ENCODE assay signal across 16 cellular contexts in genomic region chr1:178011864-178012476, GRCh38. TPM values are rescaled to one million over a fixed set of nuclear protein-coding genes. Genes with fewer than 3 reads are reported as not detected.
"Had no signal": no experiment of that assay in that cellular context is flagged by ENCODE, and none has a peak within 500 bp of the region (broad histone marks: within the 10 kb centered on the region; RNA-seq: fewer than 3 reads in every experiment).

No MANE protein-coding gene starts in this region.

- FAIRE-seq: small intestine, urothelium cell line had no signal

- ATAC-seq: effector memory CD8-positive, alpha-beta T cell; naive thymus-derived CD4-positive, alpha-beta T cell had no signal

- H3K4me3 Mint-ChIP-seq: dendritic cell treated with granulocyte-macrophage colony-stimulating factor and Interleukin-4, amounts not matched to agents 40 ng/mL and 50 ng/mL, for 4 days; effector memory CD8-positive, alpha-beta T cell; naive thymus-derived CD4-positive, alpha-beta T cell; nephron progenitor cell had no signal

- H3K79me2 ChIP-seq: parathyroid adenoma had no signal

- H3K27ac ChIP-seq: parathyroid adenoma, prostate gland, right lobe of liver had no signal

- H3K9ac ChIP-seq: parathyroid adenoma had no signal

- DNase-seq: effector memory CD8-positive, alpha-beta T cell; foreskin melanocyte; hippocampal formation; naive thymus-derived CD4-positive, alpha-beta T cell; nephron progenitor cell; retina; right lobe of liver; small intestine; stimulated activated CD4-positive, alpha-beta T cell treated with anti-CD3 and anti-CD28 coated beads, Interleukin-12 subunit alpha, Interleukin-12 subunit beta, amount 100 ng/mL, for 4 hours; stimulated activated naive CD4-positive, alpha-beta T cell treated with Interleukin-2 at 50 U/mL for 16 hours had no signal

- H3K36me3 ChIP-seq: prostate gland had no signal

- H3K27me3 ChIP-seq: heart left ventricle, right lobe of liver had no signal

- H3K4me1 ChIP-seq: parathyroid adenoma, prostate gland had no signal

- H2AFZ ChIP-seq: parathyroid adenoma had no signal

- H3K4me3 ChIP-seq: heart left ventricle, prostate gland, right lobe of liver had no signal

- H3K4me1 Mint-ChIP-seq: naive thymus-derived CD4-positive, alpha-beta T cell; nephron progenitor cell had no signal

- H3K36me3 Mint-ChIP-seq: naive thymus-derived CD4-positive, alpha-beta T cell had no signal

- H3K9me3 ChIP-seq: heart left ventricle, prostate gland, right lobe of liver had no signal

- H3K27me3 Mint-ChIP-seq: dendritic cell treated with granulocyte-macrophage colony-stimulating factor and Interleukin-4, amounts not matched to agents 40 ng/mL and 50 ng/mL, for 4 days; effector memory CD8-positive, alpha-beta T cell; naive thymus-derived CD4-positive, alpha-beta T cell had no signal

- H3K27ac Mint-ChIP-seq: dendritic cell treated with granulocyte-macrophage colony-stimulating factor and Interleukin-4, amounts not matched to agents 40 ng/mL and 50 ng/mL, for 4 days; effector memory CD8-positive, alpha-beta T cell; naive thymus-derived CD4-positive, alpha-beta T cell; nephron progenitor cell had no signal

RNA-seq across cellular contexts. Expression of gene SEC16B, which starts 42.1 kb away (rescaled TPM):
- total RNA-seq: mononuclear cell had no signal
- polyA plus RNA-seq: naive thymus-derived CD4-positive, alpha-beta T cell had no signal
